In the genomic region with DNA sequence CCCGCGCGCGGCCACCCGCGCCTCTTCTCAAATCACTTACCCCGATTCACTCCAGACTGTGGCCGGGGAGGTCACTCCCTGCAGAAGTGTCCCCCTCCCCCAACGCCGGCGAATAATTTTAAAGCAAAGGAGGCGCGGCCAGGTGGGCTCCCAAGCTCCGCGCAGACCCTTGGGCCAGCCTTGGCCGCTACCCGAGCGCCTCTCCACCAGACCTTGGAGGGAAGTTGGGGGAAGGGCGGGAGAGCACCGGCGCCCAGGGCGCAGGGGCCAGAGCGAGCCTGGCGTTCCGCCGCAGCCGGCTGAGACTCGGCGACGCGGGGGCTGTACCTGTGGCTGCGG, we compare ENCODE assay signal across 9 cellular contexts. TPM values are rescaled to one million over a fixed set of nuclear protein-coding genes. Genes with fewer than 3 reads are reported as not detected.
DNase-seq lines count a peak whose midpoint lies in the region; ATAC-seq and TF ChIP-seq lines count a peak whose summit lies in the region.
"Had no signal": no experiment of that assay in that cellular context is flagged by ENCODE, and none has a peak within 500 bp of the region (broad histone marks: within the 10 kb centered on the region; RNA-seq: fewer than 3 reads in every experiment).

No MANE protein-coding gene starts in this region.

- peaks cover 2% of the 10 kb centered on the region for H4K20me1 ChIP-seq in mammary epithelial cell (ENCODE audit: insufficient read depth, low read length)

- H3K27me3 ChIP-seq in mammary epithelial cell (ENCODE audit: insufficient read depth, low read length) (peaks cover 53% of the 10 kb centered on the region), muscle layer of colon (ENCODE audit: control insufficient read depth in 1 of 2, insufficient read depth in 2 of 2, low read length in 2 of 2) (peaks cover 35 to 78% of the 10 kb centered on the region in 2 donors), transverse colon (peaks cover 100% of the 10 kb centered on the region)

- H2AFZ ChIP-seq in mammary epithelial cell (ENCODE audit: low read depth, low read length): peak overlapping the region; percentile 52

- in situ Hi-C loops in mammary epithelial cell (cut with MboI; ENCODE audit: low sequenced_read_pairs in 2 of 2): loop anchor here in 1 of 2 donors (25.0 kb wide), 1 partner anchor 642 kb away; no protein-coding TSS in a partner anchor
- in situ Hi-C loops in transverse colon (cut with MboI; ENCODE audit: low pct_ligation_motif_present in 1 of 4, low pct_unique_long_range_greater_than_20kb in 1 of 4, low sequenced_read_pairs in 3 of 4): loop anchor here (25.0 kb wide), 2 partner anchors 442 to 642 kb away; no protein-coding TSS in a partner anchor

- no peak for TF ChIP-seq POLR2A in transverse colon (IDR thresholded peaks at IDR 0.05)

- no peaks in the 10 kb centered on the region for H3K36me3 ChIP-seq in mammary epithelial cell (ENCODE audit: insufficient read depth, low read length)
- no peaks in the 10 kb centered on the region for H3K36me3 ChIP-seq in muscle layer of colon (ENCODE audit: insufficient read depth, low read length)
- no peaks in the 10 kb centered on the region for H3K36me3 ChIP-seq in transverse colon

- WGBS in mammary epithelial cell (ENCODE audit: low coverage, missing lambda C conversion rate): no CpG with 5 or more reads among the region's 32 CpGs
- WGBS in transverse colon (ENCODE audit: low coverage in 1 of 2), 2 donors: 29% methylated on average over 15 of the region's 32 CpGs; no CpG with 5 or more reads in 1 of the 2 donors

- intact Hi-C loops in mammary epithelial cell (cut with micrococcal nuclease): loop anchor here (10.0 kb wide), 1 partner anchor 301 kb away; no protein-coding TSS in a partner anchor
- intact Hi-C loops in transverse colon (cut with DNase I; ENCODE audit: low total_unique reads): loop anchor here (10.0 kb wide), 2 partner anchors 429 to 649 kb away; no protein-coding TSS in a partner anchor

- H3K9me3 ChIP-seq in mammary epithelial cell (replicated peaks; ENCODE audit: insufficient read depth, low read length) (no peaks in the 10 kb centered on the region), muscle layer of colon (ENCODE audit: low read length) (no peaks in the 10 kb centered on the region), transverse colon (no peaks in the 10 kb centered on the region)

- H3K27ac ChIP-seq in mammary epithelial cell (ENCODE audit: insufficient read depth, low read depth, low read length) (no peak overlapping the region), muscle layer of colon (ENCODE audit: low read depth, low read length) (no peak overlapping the region), transverse colon (peak overlapping the region in 1 of 4 donors; percentile 19)

- CTCF ChIA-PET in mammary epithelial cell (lab: Charles Lee; ENCODE audit: low non-redundant PET): no interaction called here

- H3K79me2 ChIP-seq in mammary epithelial cell (ENCODE audit: insufficient read depth, low read length): no peaks in the 10 kb centered on the region

- H3K4me3 ChIP-seq in mammary epithelial cell (replicated peaks in 1 of 3; ENCODE audit: insufficient read depth in 1 of 3, low read depth in 2 of 3, low read length in 3 of 3) (peak overlapping the region in 2 of 3 experiments; percentile 7 to 22), muscle layer of colon (ENCODE audit: low read depth in 1 of 2, low read length in 2 of 2) (peak overlapping the region; percentile 54 to 77), transverse colon (peak overlapping the region in 3 of 4 donors; percentile 18 to 95 (median 66))

- no TSS peak for BruUV-seq in mammary epithelial cell (replicated peaks; lab: Mats Ljungman, UMichigan)

- ATAC-seq in GM21390 (IDR thresholded peaks at IDR 0.05; ENCODE audit: unreplicated experiment): no peak

- H3K4me2 ChIP-seq in mammary epithelial cell (ENCODE audit: insufficient read depth, low read depth, low read length): peak overlapping the region; percentile 65

- TF ChIP-seq CTCF in mammary epithelial cell (conservative IDR thresholded peaks at IDR 0.05 in 1 of 2, IDR thresholded peaks at IDR 0.05 in 1 of 2; ENCODE audit: extremely low read depth in 1 of 2, insufficient read depth in 1 of 2, low read depth in 1 of 2, low read length in 2 of 2): no peak
- no peak for TF ChIP-seq CTCF in transverse colon (IDR thresholded peaks at IDR 0.05)

- no peak overlapping the region for H3K9ac ChIP-seq in mammary epithelial cell (ENCODE audit: insufficient read depth, low read length)
- H3K9ac ChIP-seq in muscle layer of colon (ENCODE audit: low read length): no peak overlapping the region

- dilution Hi-C loops in mammary epithelial cell (cut with HindIII; ENCODE audit: low sequenced_read_pairs): no loop called here

- DNase-seq in activated naive CD4-positive, alpha-beta T cell treated with anti-CD3 and anti-CD28 coated beads, Interleukin-2, amount 50 U/mL, for 16 hours: peak; percentile 12
- no peak for DNase-seq in activated naive CD4-positive, alpha-beta T cell (lab: John Stamatoyannopoulos, UW)
- DNase-seq in mammary epithelial cell (no peak), transverse colon (peak; percentile 7), NCI-H1092 treated with DMSO at 0.1 percent for 48 hours (lab: John Stamatoyannopoulos, UW) (no peak), cerebellar cortex (ENCODE audit: low spot score) (no peak)
- DNase-seq: NCI-H748 treated with DMSO at 0.1 percent for 48 hours had no signal

- TF ChIP-seq EP300 in transverse colon (IDR thresholded peaks at IDR 0.05; ENCODE audit: low read depth): no peak

- H3K4me1 ChIP-seq in mammary epithelial cell (ENCODE audit: insufficient read depth, low read length): peaks cover 26% of the 10 kb centered on the region
- H3K4me1 ChIP-seq in muscle layer of colon (ENCODE audit: insufficient read depth, low read length): peaks cover 33% of the 10 kb centered on the region
- H3K4me1 ChIP-seq in transverse colon: peaks cover 0 to 52% (median 43%) of the 10 kb centered on the region in 4 donors

RNA-seq across cellular contexts. Expression of a gene that starts 0.3 kb away (rescaled TPM):
- total RNA-seq in mammary epithelial cell (10 to 100 TPM in 1 of 2 donors, under 1 TPM in 1; 0.47 to 13.8 TPM), transverse colon (1 to 10 TPM in 1 of 4 donors, under 1 TPM in 1, not detected in 2; 0.82 to 2.4 TPM)
- polyA plus RNA-seq in mammary epithelial cell: not detected
- not detected for polyA minus RNA-seq in mammary epithelial cell

Comparison
In these comparisons a context has a peak if more than half of its experiments do, and no peak if none do; other contexts are left out.
1. DNase-seq: peak in activated naive CD4-positive, alpha-beta T cell treated with anti-CD3 and anti-CD28 coated beads, Interleukin-2, amount 50 U/mL, for 16 hours (single experiment) and transverse colon (single experiment); none in activated naive CD4-positive, alpha-beta T cell (0 of 4), mammary epithelial cell (single experiment), NCI-H1092 treated with DMSO at 0.1 percent for 48 hours (single experiment) and cerebellar cortex (single experiment).
2. H3K4me3 ChIP-seq: peak in every context shown above with its lines; median percentile 66 in transverse colon; 66 in muscle layer of colon; 14 in mammary epithelial cell.